In genomic region chr4:109155112-109155511, GRCh38 we compare ENCODE assay signal across 22 cellular contexts.
"Had no signal": no experiment of that assay in that cellular context is flagged by ENCODE, and none has a peak within 500 bp of the region (broad histone marks: within the 10 kb centered on the region; RNA-seq: fewer than 3 reads in every experiment).

No MANE protein-coding gene starts in this region.

- H3K27me3 Mint-ChIP-seq: naive B cell had no signal

- H3K9ac ChIP-seq: neural progenitor cell had no signal

- H3K9me3 Mint-ChIP-seq: neural progenitor cell had no signal

- H3K27me3 ChIP-seq: colonic mucosa, gastroesophageal sphincter, neural progenitor cell, ovary, right atrium auricular region, sigmoid colon, stomach, transverse colon had no signal

- H3K4me2 ChIP-seq: neural progenitor cell had no signal

- H3K4me3 Mint-ChIP-seq: immature natural killer cell, naive B cell, neural progenitor cell had no signal

- FAIRE-seq: endothelial cell of umbilical vein, keratinocyte had no signal

- DNase-seq: colonic mucosa; glutamatergic neuron; immature natural killer cell; left ventricle myocardium superior; naive B cell; nucleus accumbens; ovary; sigmoid colon; stimulated activated CD4-positive, alpha-beta T cell treated with anti-CD3 and anti-CD28 coated beads, Interleukin-2, amount 100 ng/mL, for 24 hours; stimulated activated CD4-positive, alpha-beta T cell treated with anti-CD3 and anti-CD28 coated beads, Interleukin-4, amount 100 ng/mL, for 4 hours; stimulated activated naive CD4-positive, alpha-beta T cell; stomach; substantia nigra; transverse colon had no signal

- H3K4me1 ChIP-seq: colonic mucosa, gastroesophageal sphincter, right atrium auricular region, sigmoid colon, stomach, transverse colon had no signal

- H3K36me3 Mint-ChIP-seq: immature natural killer cell, naive B cell, neural progenitor cell had no signal

- H3K27ac Mint-ChIP-seq: immature natural killer cell, naive B cell, neural progenitor cell had no signal

- H3K4me3 ChIP-seq: colonic mucosa, gastroesophageal sphincter, lung, neural progenitor cell, ovary, right atrium auricular region, sigmoid colon, skin epidermis, stomach, thoracic aorta, transverse colon had no signal

- H3K9me3 ChIP-seq: colonic mucosa, gastroesophageal sphincter, ovary, right atrium auricular region, sigmoid colon, stomach, thoracic aorta, transverse colon had no signal

- H2AFZ ChIP-seq: neural progenitor cell had no signal

- H3K4me1 Mint-ChIP-seq: immature natural killer cell, naive B cell had no signal

- H3K36me3 ChIP-seq: colonic mucosa, gastroesophageal sphincter, neural progenitor cell, ovary, right atrium auricular region, sigmoid colon, stomach, thoracic aorta, transverse colon had no signal

- ATAC-seq: gastroesophageal sphincter, left ventricle myocardium superior had no signal

- H3K27ac ChIP-seq: colonic mucosa, gastroesophageal sphincter, neural progenitor cell, ovary, right atrium auricular region, sigmoid colon, stomach, thoracic aorta, transverse colon had no signal
